In genomic region chr9:138020120-138020794, GRCh38 we compare ENCODE assay signal across 21 cellular contexts.
DNase-seq lines count a peak whose midpoint lies in the region; ATAC-seq and TF ChIP-seq lines count a peak whose summit lies in the region.
"Had no signal": no experiment of that assay in that cellular context is flagged by ENCODE, and none has a peak within 500 bp of the region (broad histone marks: within the 10 kb centered on the region; RNA-seq: fewer than 3 reads in every experiment).

No MANE protein-coding gene starts in this region.

- H3K4me3 Mint-ChIP-seq in activated CD4-positive, alpha-beta T cell treated with anti-CD3 and anti-CD28 coated beads, Interleukin-2, amount 10 ng/mL, durations not matched to agents 24 days and 14 days = no peak overlapping the region
- no peak overlapping the region for H3K4me3 Mint-ChIP-seq in activated CD4-positive, alpha-beta T cell treated with anti-CD3 and anti-CD28 coated beads, Interleukin-2, amount 10 ng/mL, durations not matched to agents 7 days and 5 days
- H3K4me3 Mint-ChIP-seq in memory B cell = no peak overlapping the region
- no peak overlapping the region for H3K4me3 Mint-ChIP-seq in CD8-positive, alpha-beta T cell
- H3K4me3 Mint-ChIP-seq: IgD-negative memory B cell had no signal

- H3K4me3 ChIP-seq in thyroid gland (replicated peaks in 1 of 3) = no peak overlapping the region
- no peak overlapping the region for H3K4me3 ChIP-seq in CD8-positive, alpha-beta T cell (ENCODE audit: low read depth, low read length)
- H3K4me3 ChIP-seq: colonic mucosa, lung, tibial nerve had no signal

- WGBS in thyroid gland, 2 donors = 52 to 79% methylated on average over 10 to 13 of the region's 13 CpGs

- peak overlapping the region in 1 of 3 donors; percentile 22 for H3K27ac ChIP-seq in thyroid gland
- no peak overlapping the region for H3K27ac ChIP-seq in CD8-positive, alpha-beta T cell (ENCODE audit: low read depth, low read length)
- H3K27ac ChIP-seq: C4-2B, colonic mucosa, tibial nerve had no signal

- H3K9me3 Mint-ChIP-seq in activated CD4-positive, alpha-beta T cell treated with anti-CD3 and anti-CD28 coated beads, Interleukin-2, amount 10 ng/mL, durations not matched to agents 24 days and 14 days = no peaks in the 10 kb centered on the region
- H3K9me3 Mint-ChIP-seq in activated CD4-positive, alpha-beta T cell treated with anti-CD3 and anti-CD28 coated beads, Interleukin-2, amount 10 ng/mL, durations not matched to agents 7 days and 5 days = no peaks in the 10 kb centered on the region
- no peaks in the 10 kb centered on the region for H3K9me3 Mint-ChIP-seq in memory B cell
- no peaks in the 10 kb centered on the region for H3K9me3 Mint-ChIP-seq in CD8-positive, alpha-beta T cell
- H3K9me3 Mint-ChIP-seq: IgD-negative memory B cell, naive B cell had no signal

- no peak overlapping the region for H3K27ac Mint-ChIP-seq in activated CD4-positive, alpha-beta T cell treated with anti-CD3 and anti-CD28 coated beads, Interleukin-2, amount 10 ng/mL, durations not matched to agents 24 days and 14 days
- H3K27ac Mint-ChIP-seq in activated CD4-positive, alpha-beta T cell treated with anti-CD3 and anti-CD28 coated beads, Interleukin-2, amount 10 ng/mL, durations not matched to agents 7 days and 5 days = no peak overlapping the region
- H3K27ac Mint-ChIP-seq in memory B cell = no peak overlapping the region
- H3K27ac Mint-ChIP-seq in CD8-positive, alpha-beta T cell = no peak overlapping the region

- no peaks in the 10 kb centered on the region for H3K9me3 ChIP-seq in thyroid gland
- no peaks in the 10 kb centered on the region for H3K9me3 ChIP-seq in CD8-positive, alpha-beta T cell (ENCODE audit: low read length)
- H3K9me3 ChIP-seq: colonic mucosa, tibial nerve had no signal

- no peaks in the 10 kb centered on the region for H3K27me3 ChIP-seq in thyroid gland
- no peaks in the 10 kb centered on the region for H3K27me3 ChIP-seq in CD8-positive, alpha-beta T cell (ENCODE audit: insufficient read depth, low read length)

- CTCF ChIA-PET in activated CD4-positive, alpha-beta T cell treated with anti-CD3 and anti-CD28 coated beads, Interleukin-2, amount 10 ng/mL, durations not matched to agents 7 days and 5 days (lab: Charles Lee) = interaction anchor here (0.5 kb wide), 1 partner anchor 162 kb away, joined by 3 read pairs; no protein-coding TSS in a partner anchor
- CTCF ChIA-PET in CD8-positive, alpha-beta T cell (lab: Charles Lee) = no interaction called here

- H3K4me1 ChIP-seq in thyroid gland = peaks cover 2 to 8% of the 10 kb centered on the region in 2 donors
- no peaks in the 10 kb centered on the region for H3K4me1 ChIP-seq in CD8-positive, alpha-beta T cell (ENCODE audit: insufficient read depth, low read length)
- H3K4me1 ChIP-seq: colonic mucosa had no signal

- TF ChIP-seq CTCF in thyroid gland (IDR thresholded peaks at IDR 0.05) = no peak
- TF ChIP-seq CTCF in CD8-positive, alpha-beta T cell (IDR thresholded peaks at IDR 0.05) = no peak

- intact Hi-C loops in activated CD4-positive, alpha-beta T cell treated with anti-CD3 and anti-CD28 coated beads, Interleukin-2, amount 10 ng/mL, durations not matched to agents 24 days and 14 days (cut with micrococcal nuclease) = no loop called here
- intact Hi-C loops in thyroid gland (cut with DNase I) = no loop called here
- intact Hi-C loops in CD8-positive, alpha-beta T cell (cut with DNase I, micrococcal nuclease) = loop anchor here in 1 of 2 experiments (10.0 kb wide), 1 partner anchor 295 kb away; no protein-coding TSS in a partner anchor

- H3K27me3 Mint-ChIP-seq in activated CD4-positive, alpha-beta T cell treated with anti-CD3 and anti-CD28 coated beads, Interleukin-2, amount 10 ng/mL, durations not matched to agents 24 days and 14 days = peaks cover 17% of the 10 kb centered on the region
- H3K27me3 Mint-ChIP-seq in activated CD4-positive, alpha-beta T cell treated with anti-CD3 and anti-CD28 coated beads, Interleukin-2, amount 10 ng/mL, durations not matched to agents 7 days and 5 days = peaks cover 27% of the 10 kb centered on the region
- peaks cover 16% of the 10 kb centered on the region for H3K27me3 Mint-ChIP-seq in memory B cell
- H3K27me3 Mint-ChIP-seq in CD8-positive, alpha-beta T cell (ENCODE audit: low read depth) = peaks cover 17% of the 10 kb centered on the region

- POLR2A ChIA-PET in activated CD4-positive, alpha-beta T cell treated with anti-CD3 and anti-CD28 coated beads, Interleukin-2, amount 10 ng/mL, durations not matched to agents 7 days and 5 days (lab: Charles Lee) = no interaction called here
- POLR2A ChIA-PET in CD8-positive, alpha-beta T cell (lab: Charles Lee) = no interaction called here

- peak; percentile 60 for ATAC-seq in memory B cell (ENCODE audit: low read depth)
- ATAC-seq in CD8-positive, alpha-beta T cell = no peak
- ATAC-seq: right cardiac atrium had no signal

- no peaks in the 10 kb centered on the region for H3K4me1 Mint-ChIP-seq in activated CD4-positive, alpha-beta T cell treated with anti-CD3 and anti-CD28 coated beads, Interleukin-2, amount 10 ng/mL, durations not matched to agents 24 days and 14 days
- no peaks in the 10 kb centered on the region for H3K4me1 Mint-ChIP-seq in activated CD4-positive, alpha-beta T cell treated with anti-CD3 and anti-CD28 coated beads, Interleukin-2, amount 10 ng/mL, durations not matched to agents 7 days and 5 days
- no peaks in the 10 kb centered on the region for H3K4me1 Mint-ChIP-seq in memory B cell
- H3K4me1 Mint-ChIP-seq in CD8-positive, alpha-beta T cell (ENCODE audit: low read depth) = no peaks in the 10 kb centered on the region

- DNase-seq in activated CD4-positive, alpha-beta T cell treated with anti-CD3 and anti-CD28 coated beads, Interleukin-2, amount 10 ng/mL, durations not matched to agents 24 days and 14 days = peak; percentile 53
- no peak for DNase-seq in activated CD4-positive, alpha-beta T cell treated with anti-CD3 and anti-CD28 coated beads, Interleukin-2, amount 10 ng/mL, durations not matched to agents 7 days and 5 days
- DNase-seq in GM03348 (ENCODE audit: low spot score) (peak; percentile 5), memory B cell (ENCODE audit: low spot score in 2 of 2) (peak in 1 of 2 donors; percentile 12), thyroid gland (peak; percentile 56 to 71), SIG-M5 treated with dmso at 0.1 percent for 504 hours (lab: John Stamatoyannopoulos, UW; ENCODE audit: unreplicated experiment) (no peak), erythroblast (lab: John Stamatoyannopoulos, UW) (no peak)
- DNase-seq in CD8-positive, alpha-beta T cell = no peak
- DNase-seq: activated naive CD4-positive, alpha-beta T cell treated with Interleukin-2 at 50 U/mL for 16 hours; activated T-cell treated with anti-CD3 and anti-CD28 coated beads, Interleukin-2, amount 50 U/mL, for 1 hour; colonic mucosa; HCEC 1CT; naive B cell; right cardiac atrium; RPMI8226; stimulated activated naive CD4-positive, alpha-beta T cell; T1000 had no signal

- H3K36me3 ChIP-seq in thyroid gland = no peaks in the 10 kb centered on the region
- H3K36me3 ChIP-seq in CD8-positive, alpha-beta T cell (ENCODE audit: insufficient read depth, low read length) = no peaks in the 10 kb centered on the region
- H3K36me3 ChIP-seq: colonic mucosa, tibial nerve had no signal

- TF ChIP-seq POLR2A in thyroid gland (IDR thresholded peaks at IDR 0.05) = no peak
- TF ChIP-seq POLR2A in erythroblast (IDR thresholded peaks at IDR 0.05; ENCODE audit: low read length) = no peak

- H3K36me3 Mint-ChIP-seq in activated CD4-positive, alpha-beta T cell treated with anti-CD3 and anti-CD28 coated beads, Interleukin-2, amount 10 ng/mL, durations not matched to agents 24 days and 14 days (ENCODE audit: low read depth) = no peaks in the 10 kb centered on the region
- no peaks in the 10 kb centered on the region for H3K36me3 Mint-ChIP-seq in activated CD4-positive, alpha-beta T cell treated with anti-CD3 and anti-CD28 coated beads, Interleukin-2, amount 10 ng/mL, durations not matched to agents 7 days and 5 days (ENCODE audit: low read depth)
- no peaks in the 10 kb centered on the region for H3K36me3 Mint-ChIP-seq in memory B cell
- no peaks in the 10 kb centered on the region for H3K36me3 Mint-ChIP-seq in CD8-positive, alpha-beta T cell
- H3K36me3 Mint-ChIP-seq: IgD-negative memory B cell, naive B cell had no signal

Comparison
In these comparisons a context has a peak if more than half of its experiments do, and no peak if none do; other contexts are left out.
1. DNase-seq: peak in activated CD4-positive, alpha-beta T cell treated with anti-CD3 and anti-CD28 coated beads, Interleukin-2, amount 10 ng/mL, durations not matched to agents 24 days and 14 days (single experiment), GM03348 (single experiment) and thyroid gland (2 of 2); none in activated CD4-positive, alpha-beta T cell treated with anti-CD3 and anti-CD28 coated beads, Interleukin-2, amount 10 ng/mL, durations not matched to agents 7 days and 5 days (single experiment), SIG-M5 treated with dmso at 0.1 percent for 504 hours (single experiment), CD8-positive, alpha-beta T cell (0 of 7) and erythroblast (0 of 2).